ENCODE assay signal across 3 cellular contexts in genomic region chr19:19101540-19101939, GRCh38.
A peak's percentile ranks its signal among the peaks of the same experiment; 100 is the strongest.
TF ChIP-seq lines count a peak whose summit lies in the region.

No MANE protein-coding gene starts in this region.

TF ChIP-seq in WTC11, 78 proteins besides CTCF, POLR2A, EP300 and RAD21:
- TF ChIP-seq ETV6 (CRISPR knock-in tag; IDR thresholded peaks at IDR 0.05), result no peak
- TF ChIP-seq, protein P1, sequence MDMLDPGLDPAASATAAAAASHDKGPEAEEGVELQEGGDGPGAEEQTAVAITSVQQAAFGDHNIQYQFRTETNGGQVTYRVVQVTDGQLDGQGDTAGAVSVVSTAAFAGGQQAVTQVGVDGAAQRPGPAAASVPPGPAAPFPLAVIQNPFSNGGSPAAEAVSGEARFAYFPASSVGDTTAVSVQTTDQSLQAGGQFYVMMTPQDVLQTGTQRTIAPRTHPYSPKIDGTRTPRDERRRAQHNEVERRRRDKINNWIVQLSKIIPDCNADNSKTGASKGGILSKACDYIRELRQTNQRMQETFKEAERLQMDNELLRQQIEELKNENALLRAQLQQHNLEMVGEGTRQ (CRISPR knock-in tag; IDR thresholded peaks at IDR 0.05), result peak; percentile 55
- TF ChIP-seq, protein P2, sequence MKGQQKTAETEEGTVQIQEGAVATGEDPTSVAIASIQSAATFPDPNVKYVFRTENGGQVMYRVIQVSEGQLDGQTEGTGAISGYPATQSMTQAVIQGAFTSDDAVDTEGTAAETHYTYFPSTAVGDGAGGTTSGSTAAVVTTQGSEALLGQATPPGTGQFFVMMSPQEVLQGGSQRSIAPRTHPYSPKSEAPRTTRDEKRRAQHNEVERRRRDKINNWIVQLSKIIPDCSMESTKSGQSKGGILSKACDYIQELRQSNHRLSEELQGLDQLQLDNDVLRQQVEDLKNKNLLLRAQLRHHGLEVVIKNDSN (CRISPR knock-in tag; IDR thresholded peaks at IDR 0.05), result 0 out of 2 replicates have a peak, but pooled peaks have one; percentile 24
TF ChIP-seq in WTC11: peak in this region for 2.

TF ChIP-seq in H1, 55 proteins besides CTCF, POLR2A, EP300 and RAD21 (continues in another document):
- TF ChIP-seq JUN (IDR thresholded peaks at IDR 0.05; ENCODE audit: low read depth, low read length) (no peak), SIX5 (IDR thresholded peaks at IDR 0.05; ENCODE audit: low read depth, low read length) (no peak), GTF2F1 (IDR thresholded peaks at IDR 0.05; ENCODE audit: borderline replicate concordance, low read depth, low read length) (no peak), FOSL1 (IDR thresholded peaks at IDR 0.05; ENCODE audit: insufficient read depth, low read depth, low read length) (no peak), TAF1 (IDR thresholded peaks at IDR 0.05; ENCODE audit: low read depth, low read length) (no peak), CREB1 (IDR thresholded peaks at IDR 0.05) (no peak), KDM1A (IDR thresholded peaks at IDR 0.05; ENCODE audit: borderline replicate concordance, low read length) (no peak), CTBP2 (IDR thresholded peaks at IDR 0.05; ENCODE audit: borderline replicate concordance, insufficient read depth, insufficient read length, low read length) (no peak), MAFK (IDR thresholded peaks at IDR 0.05; ENCODE audit: low read depth, low read length) (no peak), ASH2L (IDR thresholded peaks at IDR 0.05; ENCODE audit: low read length) (no peak), CBX5 (IDR thresholded peaks at IDR 0.05; ENCODE audit: low read depth, low read length) (no peak), TBP (IDR thresholded peaks at IDR 0.05; ENCODE audit: low read depth, low read length) (no peak), ATF2 (IDR thresholded peaks at IDR 0.05; ENCODE audit: low read length) (no peak), SP1 (IDR thresholded peaks at IDR 0.05; ENCODE audit: low read depth, low read length) (no peak)
- TF ChIP-seq, protein P1 (IDR thresholded peaks at IDR 0.05; ENCODE audit: low read length), result no peak

TF ChIP-seq in HepG2, 621 proteins besides CTCF, POLR2A, EP300 and RAD21 (continues in another document):
- TF ChIP-seq ARID4A (CRISPR knock-in tag; IDR thresholded peaks at IDR 0.05; ENCODE audit: borderline replicate concordance), result peak; percentile 20; the same call in 1 of the 2 replicates
- TF ChIP-seq ZNF282 (IDR thresholded peaks at IDR 0.05; ENCODE audit: partially characterized antibody), result no peak
- 0 out of 2 replicates have a peak, but pooled peaks have one; percentile 56 for TF ChIP-seq MYC (CRISPR knock-in tag; IDR thresholded peaks at IDR 0.05; ENCODE audit: borderline replicate concordance)
- TF ChIP-seq ZFP90 (CRISPR knock-in tag; IDR thresholded peaks at IDR 0.05; ENCODE audit: borderline replicate concordance), result no peak
- TF ChIP-seq AGO1 (IDR thresholded peaks at IDR 0.05; ENCODE audit: low read depth, low read length, poor library complexity, severe bottlenecking), result no peak
- TF ChIP-seq, protein P3, sequence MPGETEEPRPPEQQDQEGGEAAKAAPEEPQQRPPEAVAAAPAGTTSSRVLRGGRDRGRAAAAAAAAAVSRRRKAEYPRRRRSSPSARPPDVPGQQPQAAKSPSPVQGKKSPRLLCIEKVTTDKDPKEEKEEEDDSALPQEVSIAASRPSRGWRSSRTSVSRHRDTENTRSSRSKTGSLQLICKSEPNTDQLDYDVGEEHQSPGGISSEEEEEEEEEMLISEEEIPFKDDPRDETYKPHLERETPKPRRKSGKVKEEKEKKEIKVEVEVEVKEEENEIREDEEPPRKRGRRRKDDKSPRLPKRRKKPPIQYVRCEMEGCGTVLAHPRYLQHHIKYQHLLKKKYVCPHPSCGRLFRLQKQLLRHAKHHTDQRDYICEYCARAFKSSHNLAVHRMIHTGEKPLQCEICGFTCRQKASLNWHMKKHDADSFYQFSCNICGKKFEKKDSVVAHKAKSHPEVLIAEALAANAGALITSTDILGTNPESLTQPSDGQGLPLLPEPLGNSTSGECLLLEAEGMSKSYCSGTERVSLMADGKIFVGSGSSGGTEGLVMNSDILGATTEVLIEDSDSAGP (CRISPR knock-in tag; IDR thresholded peaks at IDR 0.05; ENCODE audit: borderline replicate concordance), result no peak
- no peak for TF ChIP-seq JDP2 (CRISPR knock-in tag; IDR thresholded peaks at IDR 0.05; ENCODE audit: borderline replicate concordance)
- TF ChIP-seq ZNF224 (CRISPR knock-in tag; IDR thresholded peaks at IDR 0.05), result no peak
- no peak for TF ChIP-seq THYN1 (CRISPR knock-in tag; IDR thresholded peaks at IDR 0.05; ENCODE audit: borderline replicate concordance, low read depth)
- no peak for TF ChIP-seq YY1 (IDR thresholded peaks at IDR 0.05; ENCODE audit: insufficient read depth, insufficient replicate concordance, low read depth, low read length)
- peak; percentile 60 for TF ChIP-seq HNF4A (CRISPR knock-in tag; IDR thresholded peaks at IDR 0.05)
- TF ChIP-seq, protein P4, sequence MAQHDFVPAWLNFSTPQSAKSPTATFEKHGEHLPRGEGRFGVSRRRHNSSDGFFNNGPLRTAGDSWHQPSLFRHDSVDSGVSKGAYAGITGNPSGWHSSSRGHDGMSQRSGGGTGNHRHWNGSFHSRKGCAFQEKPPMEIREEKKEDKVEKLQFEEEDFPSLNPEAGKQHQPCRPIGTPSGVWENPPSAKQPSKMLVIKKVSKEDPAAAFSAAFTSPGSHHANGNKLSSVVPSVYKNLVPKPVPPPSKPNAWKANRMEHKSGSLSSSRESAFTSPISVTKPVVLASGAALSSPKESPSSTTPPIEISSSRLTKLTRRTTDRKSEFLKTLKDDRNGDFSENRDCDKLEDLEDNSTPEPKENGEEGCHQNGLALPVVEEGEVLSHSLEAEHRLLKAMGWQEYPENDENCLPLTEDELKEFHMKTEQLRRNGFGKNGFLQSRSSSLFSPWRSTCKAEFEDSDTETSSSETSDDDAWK (CRISPR knock-in tag; IDR thresholded peaks at IDR 0.05), result no peak
- TF ChIP-seq HOXA3 (CRISPR knock-in tag; IDR thresholded peaks at IDR 0.05), result peak; percentile 21; the same call in 1 of the 2 replicates
- peak; percentile 57; the same call in 1 of the 2 replicates for TF ChIP-seq TFAP4 (IDR thresholded peaks at IDR 0.05; ENCODE audit: borderline replicate concordance, low read depth)
- TF ChIP-seq, protein P5, sequence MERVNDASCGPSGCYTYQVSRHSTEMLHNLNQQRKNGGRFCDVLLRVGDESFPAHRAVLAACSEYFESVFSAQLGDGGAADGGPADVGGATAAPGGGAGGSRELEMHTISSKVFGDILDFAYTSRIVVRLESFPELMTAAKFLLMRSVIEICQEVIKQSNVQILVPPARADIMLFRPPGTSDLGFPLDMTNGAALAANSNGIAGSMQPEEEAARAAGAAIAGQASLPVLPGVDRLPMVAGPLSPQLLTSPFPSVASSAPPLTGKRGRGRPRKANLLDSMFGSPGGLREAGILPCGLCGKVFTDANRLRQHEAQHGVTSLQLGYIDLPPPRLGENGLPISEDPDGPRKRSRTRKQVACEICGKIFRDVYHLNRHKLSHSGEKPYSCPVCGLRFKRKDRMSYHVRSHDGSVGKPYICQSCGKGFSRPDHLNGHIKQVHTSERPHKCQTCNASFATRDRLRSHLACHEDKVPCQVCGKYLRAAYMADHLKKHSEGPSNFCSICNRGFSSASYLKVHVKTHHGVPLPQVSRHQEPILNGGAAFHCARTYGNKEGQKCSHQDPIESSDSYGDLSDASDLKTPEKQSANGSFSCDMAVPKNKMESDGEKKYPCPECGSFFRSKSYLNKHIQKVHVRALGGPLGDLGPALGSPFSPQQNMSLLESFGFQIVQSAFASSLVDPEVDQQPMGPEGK (CRISPR knock-in tag; IDR thresholded peaks at IDR 0.05), result 0 out of 2 replicates have a peak, but pooled peaks have one; percentile 18
- TF ChIP-seq ZNF552 (CRISPR knock-in tag; IDR thresholded peaks at IDR 0.05; ENCODE audit: borderline replicate concordance), result no peak
- TF ChIP-seq, protein P1 (IDR thresholded peaks at IDR 0.05; ENCODE audit: low read depth, low read length), result no peak
- TF ChIP-seq, protein P1 (CRISPR knock-in tag; IDR thresholded peaks at IDR 0.05; ENCODE audit: borderline replicate concordance), result 0 out of 2 replicates have a peak, but pooled peaks have one; percentile 14
- TF ChIP-seq MAX (IDR thresholded peaks at IDR 0.05), result peak; percentile 19; the same call in 1 of the 2 replicates
- TF ChIP-seq ZNF337 (CRISPR knock-in tag; IDR thresholded peaks at IDR 0.05; ENCODE audit: borderline replicate concordance, low read depth), result no peak
- TF ChIP-seq ETV6 (CRISPR knock-in tag; conservative IDR thresholded peaks at IDR 0.05), result no peak
- peak; percentile 83 for TF ChIP-seq NR2F6 (IDR thresholded peaks at IDR 0.05)
- peak; percentile 63; the same call in 1 of the 2 replicates for TF ChIP-seq NR2F6 (CRISPR knock-in tag; IDR thresholded peaks at IDR 0.05)
- no peak for TF ChIP-seq CBX5 (CRISPR knock-in tag; IDR thresholded peaks at IDR 0.05; ENCODE audit: borderline replicate concordance)
- TF ChIP-seq HNF4G (IDR thresholded peaks at IDR 0.05; ENCODE audit: borderline replicate concordance, low read depth, low read length), result 0 out of 2 replicates have a peak, but pooled peaks have one; percentile 13
- no peak for TF ChIP-seq HNF4G (CRISPR knock-in tag; IDR thresholded peaks at IDR 0.05; ENCODE audit: borderline replicate concordance, low read depth)
- TF ChIP-seq ZFX (CRISPR knock-in tag; IDR thresholded peaks at IDR 0.05; ENCODE audit: low read depth), result 0 out of 2 replicates have a peak, but pooled peaks have one; percentile 36
- TF ChIP-seq KDM3A (CRISPR knock-in tag; IDR thresholded peaks at IDR 0.05; ENCODE audit: low read depth), result no peak
- peak; percentile 95 for TF ChIP-seq NR2C2 (CRISPR knock-in tag; IDR thresholded peaks at IDR 0.05; ENCODE audit: borderline replicate concordance)
- 0 out of 2 replicates have a peak, but pooled peaks have one; percentile 4 for TF ChIP-seq FOXC1 (CRISPR knock-in tag; IDR thresholded peaks at IDR 0.05; ENCODE audit: borderline replicate concordance)
- TF ChIP-seq MTA1 (CRISPR knock-in tag; IDR thresholded peaks at IDR 0.05; ENCODE audit: borderline replicate concordance), result peak; percentile 66; the same call in 1 of the 2 replicates
